25 cellular contexts compared by ENCODE assay signal in the genomic region with DNA sequence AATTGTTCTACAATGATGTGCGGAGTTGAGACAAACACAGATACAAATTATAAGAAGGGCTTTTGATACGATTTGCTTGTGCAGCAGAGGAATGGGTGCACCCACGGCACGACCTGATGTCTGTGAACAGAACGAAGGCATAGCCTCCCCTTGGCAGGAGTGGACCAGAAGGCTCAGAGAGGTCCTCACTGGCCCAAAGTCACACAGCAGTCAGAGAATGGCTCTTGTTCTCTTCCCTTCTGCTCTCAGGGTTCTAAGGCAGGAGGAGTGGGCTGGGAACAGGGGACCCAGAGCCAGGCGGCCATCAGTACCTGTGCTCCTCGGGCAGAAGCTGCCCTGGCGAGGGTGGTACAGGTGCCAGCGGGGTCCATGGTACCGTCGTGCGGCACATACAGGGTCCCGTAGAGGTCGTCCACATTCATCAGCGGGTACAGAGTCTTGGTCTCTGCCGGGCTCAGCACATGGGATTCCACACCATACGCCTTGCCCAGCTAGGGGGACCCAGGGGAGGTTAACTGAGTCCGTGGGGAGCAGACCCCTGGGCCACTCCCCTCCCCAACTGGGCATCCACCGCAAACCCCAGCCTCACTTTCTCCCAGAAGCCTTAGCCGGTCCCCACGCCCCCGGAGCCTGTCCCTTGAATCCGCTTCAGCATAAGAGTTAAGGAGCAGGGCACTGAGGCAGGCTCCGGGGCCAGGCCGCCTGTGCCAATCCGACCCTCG. TPM values are rescaled to one million over a fixed set of nuclear protein-coding genes. Genes with fewer than 3 reads are reported as not detected.
DNase-seq lines count a peak whose midpoint lies in the region; ATAC-seq and TF ChIP-seq lines count a peak whose summit lies in the region.
"Had no signal": no experiment of that assay in that cellular context is flagged by ENCODE, and none has a peak within 500 bp of the region (broad histone marks: within the 10 kb centered on the region; RNA-seq: fewer than 3 reads in every experiment).

No MANE protein-coding gene starts in this region.

- no peaks in the 10 kb centered on the region for H3K27me3 Mint-ChIP-seq in activated T-cell treated with anti-CD3 and anti-CD28 coated beads, Interleukin-2, amount 50 U/mL, for 24 hours
- H3K27me3 Mint-ChIP-seq: activated CD4-positive, alpha-beta T cell treated with anti-CD3 and anti-CD28 coated beads, Interleukin-2, amount 10 ng/mL, durations not matched to agents 24 days and 14 days; activated naive CD8-positive, alpha-beta T cell treated with anti-CD3 and anti-CD28 coated beads, Interleukin-2, amount 10 ng/mL, durations not matched to agents 7 days and 5 days had no signal

- H3K4me3 ChIP-seq in body of pancreas: no peak overlapping the region
- no peak overlapping the region for H3K4me3 ChIP-seq in lung
- no peak overlapping the region for H3K4me3 ChIP-seq in stomach
- no peak overlapping the region for H3K4me3 ChIP-seq in Peyer's patch
- H3K4me3 ChIP-seq: gastroesophageal sphincter, GM23338, lower lobe of right lung, PC-9 had no signal

- intact Hi-C loops in body of pancreas (cut with DNase I) (no loop called here), stomach (cut with DNase I; ENCODE audit: low total_unique reads) (no loop called here)

- TF ChIP-seq POLR2A in body of pancreas (IDR thresholded peaks at IDR 0.05) (no peak), stomach (IDR thresholded peaks at IDR 0.05) (no peak), Peyer's patch (IDR thresholded peaks at IDR 0.05) (no peak)

- H3K27me3 ChIP-seq in body of pancreas: no peaks in the 10 kb centered on the region
- no peaks in the 10 kb centered on the region for H3K27me3 ChIP-seq in lung (ENCODE audit: control insufficient read depth, insufficient read depth)
- H3K27me3 ChIP-seq in stomach: peaks cover 0 to 6% (median 4%) of the 10 kb centered on the region in 3 donors
- H3K27me3 ChIP-seq in Peyer's patch: no peaks in the 10 kb centered on the region

- H3K9me3 Mint-ChIP-seq in activated T-cell treated with anti-CD3 and anti-CD28 coated beads, Interleukin-2, amount 50 U/mL, for 24 hours: no peaks in the 10 kb centered on the region
- H3K9me3 Mint-ChIP-seq: activated CD4-positive, alpha-beta T cell treated with anti-CD3 and anti-CD28 coated beads, Interleukin-2, amount 10 ng/mL, durations not matched to agents 24 days and 14 days; activated naive CD8-positive, alpha-beta T cell treated with anti-CD3 and anti-CD28 coated beads, Interleukin-2, amount 10 ng/mL, durations not matched to agents 7 days and 5 days; activated T-helper 2 cell treated with anti-CD3 and anti-CD28 coated beads, Interferon-gamma antibody, Interleukin-2, Interleukin-4, amounts not matched to agents 10 μg/mL and 5 μg/mL and 100 μg/mL, durations not matched to agents 14 hours and 24 hours and 36 hours; CD8-positive, alpha-beta T cell; dendritic cell treated with granulocyte-macrophage colony-stimulating factor and Interleukin-4, amounts not matched to agents 40 ng/mL and 50 ng/mL, for 4 days; GM23338; nephron had no signal

- H3K36me3 ChIP-seq in body of pancreas (replicated peaks in 1 of 2; ENCODE audit: insufficient read depth in 1 of 2, low read depth in 2 of 2) (no peaks in the 10 kb centered on the region), lung (ENCODE audit: control insufficient read depth in 2 of 2, insufficient read depth in 2 of 2, low read length in 2 of 2) (no peaks in the 10 kb centered on the region), stomach (no peaks in the 10 kb centered on the region), Peyer's patch (no peaks in the 10 kb centered on the region)
- H3K36me3 ChIP-seq: gastroesophageal sphincter, lower lobe of right lung, WERI-Rb-1 had no signal

- WGBS in body of pancreas, 2 donors: 78 to 79% methylated on average over 15 to 25 of the region's 27 CpGs
- 92 to 93% methylated on average over 27 of the region's 27 CpGs for WGBS in lung, 2 donors
- 84 to 94% (median 89%) methylated on average over 14 to 27 of the region's 27 CpGs for WGBS in stomach, 5 donors

- H3K9me3 ChIP-seq in body of pancreas (no peaks in the 10 kb centered on the region), lung (ENCODE audit: control insufficient read depth in 2 of 2, insufficient read depth in 1 of 2, low read length in 1 of 2) (no peaks in the 10 kb centered on the region), stomach (no peaks in the 10 kb centered on the region), Peyer's patch (no peaks in the 10 kb centered on the region)
- H3K9me3 ChIP-seq: gastroesophageal sphincter, lower lobe of right lung had no signal

- TF ChIP-seq CTCF in body of pancreas (IDR thresholded peaks at IDR 0.05) (no peak), lung (IDR thresholded peaks at IDR 0.05; ENCODE audit: control extremely low read depth, extremely low read depth) (no peak), stomach (IDR thresholded peaks at IDR 0.05) (no peak), Peyer's patch (IDR thresholded peaks at IDR 0.05) (no peak)

- H3K4me1 ChIP-seq in body of pancreas: peaks cover 12% of the 10 kb centered on the region
- no peaks in the 10 kb centered on the region for H3K4me1 ChIP-seq in lung (ENCODE audit: control insufficient read depth in 2 of 2, insufficient read depth in 2 of 2, low read length in 2 of 2)
- H3K4me1 ChIP-seq in stomach: no peaks in the 10 kb centered on the region
- peaks cover 0 to 4% (median 0%) of the 10 kb centered on the region in 4 donors for H3K4me1 ChIP-seq in Peyer's patch
- H3K4me1 ChIP-seq: gastroesophageal sphincter, lower lobe of right lung had no signal

- H3K27ac ChIP-seq in body of pancreas: peak overlapping the region in 3 of 4 donors; percentile 61 to 79 (median 72)
- no peak overlapping the region for H3K27ac ChIP-seq in lung (ENCODE audit: low read depth in 1 of 2, low read length in 1 of 2)
- no peak overlapping the region for H3K27ac ChIP-seq in stomach
- H3K27ac ChIP-seq in Peyer's patch: no peak overlapping the region
- H3K27ac ChIP-seq: gastroesophageal sphincter, lower lobe of right lung, PC-9, WERI-Rb-1 had no signal

- no peak overlapping the region for H3K27ac Mint-ChIP-seq in activated T-cell treated with anti-CD3 and anti-CD28 coated beads, Interleukin-2, amount 50 U/mL, for 24 hours
- H3K27ac Mint-ChIP-seq: activated CD4-positive, alpha-beta T cell treated with anti-CD3 and anti-CD28 coated beads, Interleukin-2, amount 10 ng/mL, durations not matched to agents 24 days and 14 days; activated naive CD8-positive, alpha-beta T cell treated with anti-CD3 and anti-CD28 coated beads, Interleukin-2, amount 10 ng/mL, durations not matched to agents 7 days and 5 days; activated T-helper 2 cell treated with anti-CD3 and anti-CD28 coated beads, Interferon-gamma antibody, Interleukin-2, Interleukin-4, amounts not matched to agents 10 μg/mL and 5 μg/mL and 100 μg/mL, durations not matched to agents 14 hours and 24 hours and 36 hours; CD8-positive, alpha-beta T cell; dendritic cell treated with granulocyte-macrophage colony-stimulating factor and Interleukin-4, amounts not matched to agents 40 ng/mL and 50 ng/mL, for 4 days; GM23338; nephron had no signal

- ATAC-seq in body of pancreas: no peak
- ATAC-seq in lung (ENCODE audit: insufficient read depth, low FRiP score): no peak
- ATAC-seq: CD8-positive, alpha-beta T cell; gastroesophageal sphincter; lower lobe of right lung had no signal

- TF ChIP-seq EP300 in stomach (IDR thresholded peaks at IDR 0.05): no peak

- no peak overlapping the region for H3K4me3 Mint-ChIP-seq in activated T-cell treated with anti-CD3 and anti-CD28 coated beads, Interleukin-2, amount 50 U/mL, for 24 hours
- H3K4me3 Mint-ChIP-seq: activated CD4-positive, alpha-beta T cell treated with anti-CD3 and anti-CD28 coated beads, Interleukin-2, amount 10 ng/mL, durations not matched to agents 24 days and 14 days; activated naive CD8-positive, alpha-beta T cell treated with anti-CD3 and anti-CD28 coated beads, Interleukin-2, amount 10 ng/mL, durations not matched to agents 7 days and 5 days; CD8-positive, alpha-beta T cell; dendritic cell treated with granulocyte-macrophage colony-stimulating factor and Interleukin-4, amounts not matched to agents 40 ng/mL and 50 ng/mL, for 4 days; GM23338; nephron had no signal

- DNase-seq in activated T-cell treated with anti-CD3 and anti-CD28 coated beads, Interleukin-2, amount 50 U/mL, for 24 hours: peak; percentile 16
- no peak for DNase-seq in activated T-cell treated with anti-CD3 and anti-CD28 coated beads for 4 hours
- DNase-seq in body of pancreas: peak in 1 of 4 donors; percentile 4
- DNase-seq in lung (ENCODE audit: low spot score): peak; percentile 27
- peak; percentile 23 for DNase-seq in stomach
- DNase-seq in NCI-H187 treated with DMSO at 0.1 percent for 48 hours (lab: John Stamatoyannopoulos, UW): no peak
- no peak for DNase-seq in Peyer's patch
- no peak for DNase-seq in NCI-H2171 treated with DMSO at 0.1 percent for 48 hours (lab: John Stamatoyannopoulos, UW)
- DNase-seq: activated CD4-positive, alpha-beta T cell treated with anti-CD3 and anti-CD28 coated beads, Interleukin-2, amount 10 ng/mL, durations not matched to agents 24 days and 14 days; activated naive CD8-positive, alpha-beta T cell treated with anti-CD3 and anti-CD28 coated beads, Interleukin-2, amount 10 ng/mL, durations not matched to agents 7 days and 5 days; central memory CD4-positive, alpha-beta T cell; lower lobe of right lung; NK-92 treated with Interleukin-12 subunit alpha and Interleukin-12 subunit beta, amount 100 ng/mL, for 24 hours; SIG-M5; stimulated activated CD4-positive, alpha-beta T cell treated with anti-CD3 and anti-CD28 coated beads, Interleukin-15, amount 100 ng/mL, for 24 hours; stimulated activated naive CD4-positive, alpha-beta T cell; T1000 had no signal

- peaks cover 7% of the 10 kb centered on the region for H3K4me1 Mint-ChIP-seq in activated T-cell treated with anti-CD3 and anti-CD28 coated beads, Interleukin-2, amount 50 U/mL, for 24 hours (ENCODE audit: low read depth)

- no peaks in the 10 kb centered on the region for H3K36me3 Mint-ChIP-seq in activated T-cell treated with anti-CD3 and anti-CD28 coated beads, Interleukin-2, amount 50 U/mL, for 24 hours (ENCODE audit: low read depth)
- H3K36me3 Mint-ChIP-seq: activated naive CD8-positive, alpha-beta T cell treated with anti-CD3 and anti-CD28 coated beads, Interleukin-2, amount 10 ng/mL, durations not matched to agents 7 days and 5 days; CD8-positive, alpha-beta T cell had no signal

RNA-seq across cellular contexts. Expression of gene SARDH, which starts 7.0 kb away (rescaled TPM):
- total RNA-seq in body of pancreas (10 to 100 TPM; 20.2 to 61.0 TPM), lung (1 to 10 TPM; 7.3 to 8.4 TPM), stomach (10 to 100 TPM in 1 of 5 donors, 1 to 10 TPM in 3, not detected in 1; 2.3 to 15.2 (median 3.9) TPM), Peyer's patch (1 to 10 TPM in 2 of 4 donors, under 1 TPM in 2; 0.47 to 5.0 (median 0.95) TPM)
- polyA plus RNA-seq in lung (1 to 10 TPM; 1.8 to 2.2 TPM), stomach (1 to 10 TPM in 1 of 3 donors, under 1 TPM in 2; 0.76 to 2.6 (median 0.93) TPM)

Comparison
In these comparisons a context has a peak if more than half of its experiments do, and no peak if none do; other contexts are left out.
1. DNase-seq: peak in activated T-cell treated with anti-CD3 and anti-CD28 coated beads, Interleukin-2, amount 50 U/mL, for 24 hours (single experiment), lung (single experiment) and stomach (single experiment); none in activated T-cell treated with anti-CD3 and anti-CD28 coated beads for 4 hours (single experiment), NCI-H187 treated with DMSO at 0.1 percent for 48 hours (single experiment), Peyer's patch (0 of 3) and NCI-H2171 treated with DMSO at 0.1 percent for 48 hours (single experiment).
2. H3K27ac ChIP-seq: peak in body of pancreas (3 of 4); none in lung (0 of 2), stomach (0 of 5) and Peyer's patch (0 of 4).